ENCODE assay signal across 8 cellular contexts in the genomic region with DNA sequence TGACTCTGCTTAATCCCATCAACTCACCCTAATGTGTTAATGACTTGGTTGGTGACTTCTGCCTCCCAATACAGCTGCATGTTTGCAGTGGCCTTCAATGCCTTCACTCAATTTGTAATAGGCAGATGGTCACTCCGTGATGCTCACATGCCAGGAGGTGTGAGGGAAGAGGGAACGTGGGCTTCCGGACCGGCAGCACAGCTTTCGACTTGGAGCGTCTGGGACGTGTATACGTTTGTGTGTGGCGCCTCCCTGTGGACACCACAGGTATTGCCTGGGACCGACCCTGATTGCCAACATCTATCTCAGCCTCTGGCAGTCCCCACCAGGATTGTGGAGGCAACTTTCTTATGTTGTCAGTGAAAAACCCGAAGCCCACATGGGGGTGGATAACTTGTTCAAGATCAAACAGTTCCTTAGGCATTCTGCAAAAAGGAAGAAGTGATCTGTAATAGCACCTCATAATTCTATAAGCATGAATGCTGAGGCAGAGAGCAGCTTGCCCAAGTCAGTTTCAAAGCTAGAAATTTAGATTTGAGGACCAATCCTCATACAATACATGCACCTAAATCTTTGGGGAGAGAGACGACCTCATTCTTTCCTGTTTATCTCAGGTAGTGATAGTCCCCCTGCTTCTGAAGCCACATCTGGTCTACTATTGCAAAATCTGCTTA. TPM values are rescaled to one million over a fixed set of nuclear protein-coding genes. Genes with fewer than 3 reads are reported as not detected.
DNase-seq lines count a peak whose midpoint lies in the region; ATAC-seq and TF ChIP-seq lines count a peak whose summit lies in the region.

No MANE protein-coding gene starts in this region.

- peaks cover 0 to 3% of the 10 kb centered on the region in 2 donors for H3K4me1 ChIP-seq in left lung

- DNase-seq in COLO829 (ENCODE audit: low spot score): peak; percentile 88
- DNase-seq in NCI-H1048 (lab: John Stamatoyannopoulos, UW): peak; percentile 53
- peak; percentile 71 for DNase-seq in UCSD-AML1 (lab: John Stamatoyannopoulos, UW; ENCODE audit: unreplicated experiment)
- peak in 55 of 61 donors; percentile 8 to 95 (median 54) for DNase-seq in caudate nucleus (lab: John Stamatoyannopoulos, UW)
- DNase-seq in left lung: no peak
- DNase-seq in stimulated activated CD8-positive, alpha-beta memory T cell treated with anti-CD3 and anti-CD28 coated beads, Interleukin-12 subunit alpha, Interleukin-12 subunit beta, amount 100 ng/mL, for 1 hour (ENCODE audit: low read depth): peak; percentile 19
- no peak for DNase-seq in NCI-H128 (lab: John Stamatoyannopoulos, UW; ENCODE audit: unreplicated experiment)

- no peak overlapping the region for H3K27ac ChIP-seq in caudate nucleus (ENCODE audit: low read depth, low read length)
- no peak overlapping the region for H3K27ac ChIP-seq in left lung

- intact Hi-C loops in left lung (cut with DNase I): no loop called here

- ATAC-seq in GM21360 (IDR thresholded peaks at IDR 0.05; ENCODE audit: unreplicated experiment) (peak; percentile 69), left lung (peak; percentile 65)

- TF ChIP-seq CTCF in left lung (IDR thresholded peaks at IDR 0.05): peak in 1 of 2 donors; percentile 59

- H3K9me3 ChIP-seq in left lung: no peaks in the 10 kb centered on the region

- no peak overlapping the region for H3K4me3 ChIP-seq in left lung

- H3K27me3 ChIP-seq in left lung: peaks cover 0 to 16% of the 10 kb centered on the region in 2 donors

- H3K36me3 ChIP-seq in left lung: no peaks in the 10 kb centered on the region

RNA-seq across cellular contexts. Expression of a gene that starts 16.9 kb away (rescaled TPM):
- total RNA-seq in left lung: 10 to 100 TPM; 19.0 to 19.2 TPM

RNA-seq across cellular contexts. Expression of a gene that starts 17.2 kb away (rescaled TPM):
- 10 to 100 TPM; 37.1 to 41.2 TPM for total RNA-seq in left lung

Comparison
In these comparisons a context has a peak if more than half of its experiments do, and no peak if none do; other contexts are left out.
1. DNase-seq: peak in COLO829 (single experiment), NCI-H1048 (single experiment), UCSD-AML1 (single experiment), caudate nucleus (55 of 61) and stimulated activated CD8-positive, alpha-beta memory T cell treated with anti-CD3 and anti-CD28 coated beads, Interleukin-12 subunit alpha, Interleukin-12 subunit beta, amount 100 ng/mL, for 1 hour (single experiment); none in left lung (0 of 2) and NCI-H128 (single experiment).